In the genomic region with DNA sequence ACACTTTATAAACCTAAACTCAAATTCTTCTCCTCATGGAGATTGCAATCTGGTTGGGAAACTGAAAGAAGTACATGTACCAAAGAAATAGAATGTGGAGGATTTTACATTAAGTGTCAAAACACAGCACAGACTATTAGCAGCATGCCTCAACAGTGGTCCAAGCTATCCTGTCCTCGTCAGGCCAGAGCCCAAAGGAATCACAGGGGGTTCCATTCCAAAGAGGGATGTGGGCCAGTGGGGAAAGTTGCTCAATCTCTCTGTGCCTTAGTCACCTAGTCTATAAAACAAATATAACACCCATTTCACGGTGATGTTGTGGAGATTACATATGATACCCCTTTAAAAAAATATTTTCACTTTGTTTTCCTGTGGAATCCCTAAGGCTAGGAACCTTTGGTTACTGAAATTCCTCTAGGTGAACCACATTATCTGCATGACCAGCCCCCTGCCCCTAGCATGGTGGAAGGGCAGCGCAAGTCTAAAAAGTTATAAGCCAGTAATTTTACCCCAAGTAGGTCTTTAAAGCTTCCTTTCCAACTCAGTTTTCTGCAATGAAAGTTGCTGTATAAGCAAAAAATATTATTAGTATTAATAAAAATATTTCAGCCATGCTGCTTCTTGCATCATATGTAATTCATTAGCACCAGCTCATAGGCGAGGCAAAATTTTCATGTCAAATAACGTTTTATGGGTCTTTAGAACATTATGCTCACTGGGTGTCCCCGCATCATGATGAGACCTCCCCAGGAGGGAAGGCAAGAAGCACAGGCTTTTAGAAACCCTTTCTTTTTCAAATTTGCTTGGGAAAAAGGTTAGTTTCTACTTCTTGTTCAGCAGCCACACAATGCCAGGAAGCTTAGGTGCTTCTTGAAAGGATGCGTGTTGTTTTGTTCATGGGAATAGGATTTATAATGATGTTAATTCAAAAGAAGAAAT, we compare ENCODE assay signal across 26 cellular contexts.
"Had no signal": no experiment of that assay in that cellular context is flagged by ENCODE, and none has a peak within 500 bp of the region (broad histone marks: within the 10 kb centered on the region; RNA-seq: fewer than 3 reads in every experiment).

No MANE protein-coding gene starts in this region.

- H3K4me3 Mint-ChIP-seq: endodermal cell; naive thymus-derived CD4-positive, alpha-beta T cell; nephron progenitor cell; stimulated activated memory B cell treated with anti-CD40 and anti-IgM and Interleukin-4, amounts not matched to agents 10 μg/mL and 1 μg/mL and 100 μg/mL, for 72 hours; stimulated activated naive CD8-positive, alpha-beta T cell treated with anti-CD3 and anti-CD28 coated beads, Interleukin-15, amount 100 ng/mL, for 72 hours had no signal

- H3K36me3 ChIP-seq: neutrophil, spleen, thoracic aorta, transverse colon had no signal

- ATAC-seq: left lobe of liver; naive thymus-derived CD4-positive, alpha-beta T cell; psoas muscle; sciatic nerve; stimulated activated memory B cell treated with anti-CD40 and anti-IgM and Interleukin-4, amounts not matched to agents 10 μg/mL and 1 μg/mL and 100 μg/mL, for 72 hours; stimulated activated naive CD8-positive, alpha-beta T cell treated with anti-CD3 and anti-CD28 coated beads, Interleukin-15, amount 100 ng/mL, for 72 hours had no signal

- H3K9me3 ChIP-seq: neutrophil, psoas muscle, thoracic aorta, transverse colon had no signal

- FAIRE-seq: endothelial cell of umbilical vein had no signal

- H3K4me1 Mint-ChIP-seq: stimulated activated memory B cell treated with anti-CD40 and anti-IgM and Interleukin-4, amounts not matched to agents 10 μg/mL and 1 μg/mL and 100 μg/mL, for 72 hours; stimulated activated naive CD8-positive, alpha-beta T cell treated with anti-CD3 and anti-CD28 coated beads, Interleukin-15, amount 100 ng/mL, for 72 hours had no signal

- H3K27ac ChIP-seq: coronary artery, hepatocyte, neutrophil, psoas muscle, spleen, thoracic aorta, transverse colon had no signal

- H3K27ac Mint-ChIP-seq: endodermal cell; naive thymus-derived CD4-positive, alpha-beta T cell; nephron progenitor cell; stimulated activated memory B cell treated with anti-CD40 and anti-IgM and Interleukin-4, amounts not matched to agents 10 μg/mL and 1 μg/mL and 100 μg/mL, for 72 hours; stimulated activated naive CD8-positive, alpha-beta T cell treated with anti-CD3 and anti-CD28 coated beads, Interleukin-15, amount 100 ng/mL, for 72 hours had no signal

- H3K9me3 Mint-ChIP-seq: endodermal cell; stimulated activated memory B cell treated with anti-CD40 and anti-IgM and Interleukin-4, amounts not matched to agents 10 μg/mL and 1 μg/mL and 100 μg/mL, for 72 hours; stimulated activated naive CD8-positive, alpha-beta T cell treated with anti-CD3 and anti-CD28 coated beads, Interleukin-15, amount 100 ng/mL, for 72 hours had no signal

- H3K27me3 Mint-ChIP-seq: stimulated activated memory B cell treated with anti-CD40 and anti-IgM and Interleukin-4, amounts not matched to agents 10 μg/mL and 1 μg/mL and 100 μg/mL, for 72 hours; stimulated activated naive CD8-positive, alpha-beta T cell treated with anti-CD3 and anti-CD28 coated beads, Interleukin-15, amount 100 ng/mL, for 72 hours had no signal

- DNase-seq: effector CD4-positive, alpha-beta T cell; endodermal cell; erythroblast; foreskin melanocyte; head of caudate nucleus; islet precursor cell; mammary epithelial cell; naive thymus-derived CD4-positive, alpha-beta T cell; nephron progenitor cell; psoas muscle; retina; spleen; stimulated activated CD4-positive, alpha-beta T cell treated with anti-CD3 and anti-CD28 coated beads, Interleukin-15, amount 100 ng/mL, for 24 hours; stimulated activated CD4-positive, alpha-beta T cell treated with anti-CD3 and anti-CD28 coated beads, Interleukin-1b, Interleukin-23, amount 100 ng/mL, for 48 hours; stimulated activated CD4-positive, alpha-beta T cell treated with anti-CD3 and anti-CD28 coated beads, Interleukin-4, amount 100 ng/mL, for 24 hours; stimulated activated naive CD8-positive, alpha-beta T cell treated with anti-CD3 and anti-CD28 coated beads, Interleukin-15, amount 100 ng/mL, for 72 hours; substantia nigra; transverse colon had no signal

- H3K36me3 Mint-ChIP-seq: naive thymus-derived CD4-positive, alpha-beta T cell; stimulated activated memory B cell treated with anti-CD40 and anti-IgM and Interleukin-4, amounts not matched to agents 10 μg/mL and 1 μg/mL and 100 μg/mL, for 72 hours had no signal

- H3K4me1 ChIP-seq: psoas muscle, spleen, transverse colon had no signal

- H3K4me2 ChIP-seq: hepatocyte had no signal

- H3K4me3 ChIP-seq: coronary artery, hepatocyte, psoas muscle, spleen, thoracic aorta, transverse colon had no signal

- H3K27me3 ChIP-seq: hepatocyte, neutrophil, spleen, transverse colon had no signal

- H2AFZ ChIP-seq: hepatocyte had no signal

- H3K79me2 ChIP-seq: hepatocyte had no signal
